In genomic region chr15:40569139-40569953, GRCh38 we compare ENCODE assay signal across 1 cellular context.
A peak's percentile ranks its signal among the peaks of the same experiment; 100 is the strongest.
TF ChIP-seq lines count a peak whose summit lies in the region.

A gene with protein sequence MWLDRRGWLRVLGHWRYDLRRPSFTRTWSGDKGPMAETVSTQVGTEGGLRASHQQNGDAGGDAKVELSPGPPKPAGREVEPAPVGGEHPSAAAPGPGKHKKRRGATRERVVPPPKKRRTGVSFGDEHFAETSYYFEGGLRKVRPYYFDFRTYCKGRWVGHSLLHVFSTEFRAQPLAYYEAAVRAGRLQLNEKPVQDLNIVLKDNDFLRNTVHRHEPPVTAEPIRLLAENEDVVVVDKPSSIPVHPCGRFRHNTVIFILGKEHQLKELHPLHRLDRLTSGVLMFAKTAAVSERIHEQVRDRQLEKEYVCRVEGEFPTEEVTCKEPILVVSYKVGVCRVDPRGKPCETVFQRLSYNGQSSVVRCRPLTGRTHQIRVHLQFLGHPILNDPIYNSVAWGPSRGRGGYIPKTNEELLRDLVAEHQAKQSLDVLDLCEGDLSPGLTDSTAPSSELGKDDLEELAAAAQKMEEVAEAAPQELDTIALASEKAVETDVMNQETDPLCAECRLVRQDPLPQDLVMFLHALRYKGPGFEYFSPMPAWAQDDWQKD (plus strand): TSS chr15:40569299. CDS start chr15:40569338, 39 bp downstream.

TF ChIP-seq in K562, 482 proteins besides CTCF, POLR2A, EP300 and RAD21 (continued from another document and continues in another):
- TF ChIP-seq ETS1 (conservative IDR thresholded peaks at IDR 0.05; ENCODE audit: control insufficient read depth, low read depth, low read length) (peak; percentile 83), MTA1 (IDR thresholded peaks at IDR 0.05; ENCODE audit: borderline replicate concordance) (peak; percentile 99), THRAP3 (IDR thresholded peaks at IDR 0.05; ENCODE audit: borderline replicate concordance) (no peak), ZBTB11 (CRISPR knock-in tag; IDR thresholded peaks at IDR 0.05) (no peak), MTA3 (IDR thresholded peaks at IDR 0.05; ENCODE audit: borderline replicate concordance) (peak; percentile 68; the same call in 1 of the 2 replicates), SP1 (CRISPR knock-in tag; IDR thresholded peaks at IDR 0.05) (peak; percentile 57; the same call in 1 of the 2 replicates), HMGN3 (IDR thresholded peaks at IDR 0.05; ENCODE audit: borderline replicate concordance, extremely low read depth, insufficient read length, low read depth, low read length) (peak; percentile 55), ZNF354B (CRISPR knock-in tag; IDR thresholded peaks at IDR 0.05) (no peak), TARDBP (IDR thresholded peaks at IDR 0.05) (peak; percentile 31; the same call in 1 of the 2 replicates), STAT6 (CRISPR knock-in tag; IDR thresholded peaks at IDR 0.05) (peak; percentile 60; the same call in 1 of the 2 replicates), ARID4B (CRISPR knock-in tag; IDR thresholded peaks at IDR 0.05) (peak; percentile 97), CHD2 (IDR thresholded peaks at IDR 0.05; ENCODE audit: low read depth, low read length) (peak; percentile 53), KAT7 (CRISPR knock-in tag; IDR thresholded peaks at IDR 0.05; ENCODE audit: borderline replicate concordance) (peak; percentile 62; the same call in 1 of the 2 replicates), WHSC1 (IDR thresholded peaks at IDR 0.05; ENCODE audit: low read length) (no peak), ZBTB12 (CRISPR knock-in tag; IDR thresholded peaks at IDR 0.05) (peak; percentile 94), CGGBP1 (CRISPR knock-in tag; IDR thresholded peaks at IDR 0.05) (no peak)
- TF ChIP-seq, protein P1, sequence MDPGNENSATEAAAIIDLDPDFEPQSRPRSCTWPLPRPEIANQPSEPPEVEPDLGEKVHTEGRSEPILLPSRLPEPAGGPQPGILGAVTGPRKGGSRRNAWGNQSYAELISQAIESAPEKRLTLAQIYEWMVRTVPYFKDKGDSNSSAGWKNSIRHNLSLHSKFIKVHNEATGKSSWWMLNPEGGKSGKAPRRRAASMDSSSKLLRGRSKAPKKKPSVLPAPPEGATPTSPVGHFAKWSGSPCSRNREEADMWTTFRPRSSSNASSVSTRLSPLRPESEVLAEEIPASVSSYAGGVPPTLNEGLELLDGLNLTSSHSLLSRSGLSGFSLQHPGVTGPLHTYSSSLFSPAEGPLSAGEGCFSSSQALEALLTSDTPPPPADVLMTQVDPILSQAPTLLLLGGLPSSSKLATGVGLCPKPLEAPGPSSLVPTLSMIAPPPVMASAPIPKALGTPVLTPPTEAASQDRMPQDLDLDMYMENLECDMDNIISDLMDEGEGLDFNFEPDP (CRISPR knock-in tag; IDR thresholded peaks at IDR 0.05): no peak
- TF ChIP-seq, protein P2, sequence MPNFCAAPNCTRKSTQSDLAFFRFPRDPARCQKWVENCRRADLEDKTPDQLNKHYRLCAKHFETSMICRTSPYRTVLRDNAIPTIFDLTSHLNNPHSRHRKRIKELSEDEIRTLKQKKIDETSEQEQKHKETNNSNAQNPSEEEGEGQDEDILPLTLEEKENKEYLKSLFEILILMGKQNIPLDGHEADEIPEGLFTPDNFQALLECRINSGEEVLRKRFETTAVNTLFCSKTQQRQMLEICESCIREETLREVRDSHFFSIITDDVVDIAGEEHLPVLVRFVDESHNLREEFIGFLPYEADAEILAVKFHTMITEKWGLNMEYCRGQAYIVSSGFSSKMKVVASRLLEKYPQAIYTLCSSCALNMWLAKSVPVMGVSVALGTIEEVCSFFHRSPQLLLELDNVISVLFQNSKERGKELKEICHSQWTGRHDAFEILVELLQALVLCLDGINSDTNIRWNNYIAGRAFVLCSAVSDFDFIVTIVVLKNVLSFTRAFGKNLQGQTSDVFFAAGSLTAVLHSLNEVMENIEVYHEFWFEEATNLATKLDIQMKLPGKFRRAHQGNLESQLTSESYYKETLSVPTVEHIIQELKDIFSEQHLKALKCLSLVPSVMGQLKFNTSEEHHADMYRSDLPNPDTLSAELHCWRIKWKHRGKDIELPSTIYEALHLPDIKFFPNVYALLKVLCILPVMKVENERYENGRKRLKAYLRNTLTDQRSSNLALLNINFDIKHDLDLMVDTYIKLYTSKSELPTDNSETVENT (CRISPR knock-in tag; IDR thresholded peaks at IDR 0.05): peak; percentile 75; the same call in 1 of the 2 replicates
- TF ChIP-seq, protein P3, sequence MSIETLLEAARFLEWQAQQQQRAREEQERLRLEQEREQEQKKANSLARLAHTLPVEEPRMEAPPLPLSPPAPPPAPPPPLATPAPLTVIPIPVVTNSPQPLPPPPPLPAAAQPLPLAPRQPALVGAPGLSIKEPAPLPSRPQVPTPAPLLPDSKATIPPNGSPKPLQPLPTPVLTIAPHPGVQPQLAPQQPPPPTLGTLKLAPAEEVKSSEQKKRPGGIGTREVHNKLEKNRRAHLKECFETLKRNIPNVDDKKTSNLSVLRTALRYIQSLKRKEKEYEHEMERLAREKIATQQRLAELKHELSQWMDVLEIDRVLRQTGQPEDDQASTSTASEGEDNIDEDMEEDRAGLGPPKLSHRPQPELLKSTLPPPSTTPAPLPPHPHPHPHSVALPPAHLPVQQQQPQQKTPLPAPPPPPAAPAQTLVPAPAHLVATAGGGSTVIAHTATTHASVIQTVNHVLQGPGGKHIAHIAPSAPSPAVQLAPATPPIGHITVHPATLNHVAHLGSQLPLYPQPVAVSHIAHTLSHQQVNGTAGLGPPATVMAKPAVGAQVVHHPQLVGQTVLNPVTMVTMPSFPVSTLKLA (conservative IDR thresholded peaks at IDR 0.05): peak; percentile 93 to 97
- TF ChIP-seq, protein P4, sequence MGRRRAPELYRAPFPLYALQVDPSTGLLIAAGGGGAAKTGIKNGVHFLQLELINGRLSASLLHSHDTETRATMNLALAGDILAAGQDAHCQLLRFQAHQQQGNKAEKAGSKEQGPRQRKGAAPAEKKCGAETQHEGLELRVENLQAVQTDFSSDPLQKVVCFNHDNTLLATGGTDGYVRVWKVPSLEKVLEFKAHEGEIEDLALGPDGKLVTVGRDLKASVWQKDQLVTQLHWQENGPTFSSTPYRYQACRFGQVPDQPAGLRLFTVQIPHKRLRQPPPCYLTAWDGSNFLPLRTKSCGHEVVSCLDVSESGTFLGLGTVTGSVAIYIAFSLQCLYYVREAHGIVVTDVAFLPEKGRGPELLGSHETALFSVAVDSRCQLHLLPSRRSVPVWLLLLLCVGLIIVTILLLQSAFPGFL (CRISPR knock-in tag; IDR thresholded peaks at IDR 0.05): 0 out of 2 replicates have a peak, but pooled peaks have one; percentile 18
- TF ChIP-seq, protein P5, sequence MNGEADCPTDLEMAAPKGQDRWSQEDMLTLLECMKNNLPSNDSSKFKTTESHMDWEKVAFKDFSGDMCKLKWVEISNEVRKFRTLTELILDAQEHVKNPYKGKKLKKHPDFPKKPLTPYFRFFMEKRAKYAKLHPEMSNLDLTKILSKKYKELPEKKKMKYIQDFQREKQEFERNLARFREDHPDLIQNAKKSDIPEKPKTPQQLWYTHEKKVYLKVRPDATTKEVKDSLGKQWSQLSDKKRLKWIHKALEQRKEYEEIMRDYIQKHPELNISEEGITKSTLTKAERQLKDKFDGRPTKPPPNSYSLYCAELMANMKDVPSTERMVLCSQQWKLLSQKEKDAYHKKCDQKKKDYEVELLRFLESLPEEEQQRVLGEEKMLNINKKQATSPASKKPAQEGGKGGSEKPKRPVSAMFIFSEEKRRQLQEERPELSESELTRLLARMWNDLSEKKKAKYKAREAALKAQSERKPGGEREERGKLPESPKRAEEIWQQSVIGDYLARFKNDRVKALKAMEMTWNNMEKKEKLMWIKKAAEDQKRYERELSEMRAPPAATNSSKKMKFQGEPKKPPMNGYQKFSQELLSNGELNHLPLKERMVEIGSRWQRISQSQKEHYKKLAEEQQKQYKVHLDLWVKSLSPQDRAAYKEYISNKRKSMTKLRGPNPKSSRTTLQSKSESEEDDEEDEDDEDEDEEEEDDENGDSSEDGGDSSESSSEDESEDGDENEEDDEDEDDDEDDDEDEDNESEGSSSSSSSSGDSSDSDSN (IDR thresholded peaks at IDR 0.05; ENCODE audit: borderline replicate concordance in 1 of 2, low read depth in 2 of 2, low read length in 2 of 2): 0 out of 4 replicates have a peak, but pooled peaks of 1 of the 2 experiments have one; percentile 34
